Comparison of ENCODE assay signal across 12 cellular contexts in genomic region chr18:3625717-3626091, GRCh38.
A peak's percentile ranks its signal among the peaks of the same experiment; 100 is the strongest.
DNase-seq lines count a peak whose midpoint lies in the region; ATAC-seq and TF ChIP-seq lines count a peak whose summit lies in the region.
"Had no signal": no experiment of that assay in that cellular context is flagged by ENCODE, and none has a peak within 500 bp of the region (broad histone marks: within the 10 kb centered on the region; RNA-seq: fewer than 3 reads in every experiment).

No MANE protein-coding gene starts in this region.

- peak overlapping the region; percentile 28 for H3K14ac ChIP-seq in trophoblast cell (ENCODE audit: low read length)

- TF ChIP-seq CTCF in RWPE1 (conservative IDR thresholded peaks at IDR 0.05; ENCODE audit: low read depth), result no peak
- no peak for TF ChIP-seq CTCF in dorsolateral prefrontal cortex (IDR thresholded peaks at IDR 0.05 in 54 of 56, conservative IDR thresholded peaks at IDR 0.05 in 2 of 56; ENCODE audit: low read depth in 1 of 56, partially characterized antibody in 56 of 56)

- H2BK5ac ChIP-seq in trophoblast cell (ENCODE audit: low read depth, low read length, poor library complexity), result peak overlapping the region; percentile 85

- no peak overlapping the region for H2AFZ ChIP-seq in trophoblast cell (ENCODE audit: insufficient read depth, low read length, poor library complexity)

- ATAC-seq in left cardiac atrium, result no peak
- ATAC-seq in HG03354 (IDR thresholded peaks at IDR 0.05; ENCODE audit: poor library complexity, severe bottlenecking, unreplicated experiment), result no peak

- DNase-seq in EL, result peak; percentile 26
- no peak for DNase-seq in RWPE1 (ENCODE audit: low spot score)
- DNase-seq in dorsolateral prefrontal cortex, result no peak
- peak in 1 of 2 donors; percentile 35 for DNase-seq in trophoblast cell
- DNase-seq in left cardiac atrium, result no peak
- DNase-seq in KG1 (lab: John Stamatoyannopoulos, UW), result no peak
- no peak for DNase-seq in T-helper 9 cell
- DNase-seq: amygdala; effector CD8-positive, alpha-beta T cell; glutamatergic neuron; NCI-H526 treated with DMSO at 0.1 percent for 48 hours had no signal

- H3K4me2 ChIP-seq in trophoblast cell (ENCODE audit: low read length), result no peak overlapping the region

- no peak overlapping the region for H3K9ac ChIP-seq in trophoblast cell (ENCODE audit: low read length)

- H4K12ac ChIP-seq in trophoblast cell (ENCODE audit: low read depth, low read length), result no peak overlapping the region

- H3K79me2 ChIP-seq in trophoblast cell (ENCODE audit: control insufficient read depth, insufficient read depth, low read length, poor library complexity), result no peaks in the 10 kb centered on the region

- peak overlapping the region; percentile 22 for H4K8ac ChIP-seq in trophoblast cell (ENCODE audit: low read depth, low read length)

- peak overlapping the region; percentile 80 for H2BK120ac ChIP-seq in trophoblast cell (ENCODE audit: insufficient read depth, low read length, poor library complexity)

- H2BK12ac ChIP-seq in trophoblast cell (ENCODE audit: low read length), result peak overlapping the region; percentile 79

- H3K4ac ChIP-seq in trophoblast cell (ENCODE audit: low read depth, low read length), result peak overlapping the region; percentile 19

- H3K27me3 ChIP-seq in dorsolateral prefrontal cortex, result no peaks in the 10 kb centered on the region
- no peaks in the 10 kb centered on the region for H3K27me3 ChIP-seq in trophoblast cell (ENCODE audit: insufficient read depth, low read length)

- POLR2A ChIA-PET in RWPE1 (lab: Yijun Ruan, JAX; ENCODE audit: low non-redundant PET), result interaction anchor here (0.8 kb wide), 1 partner anchor 26 kb away, joined by 3 read pairs; no protein-coding TSS in a partner anchor

- H3K9me3 ChIP-seq in trophoblast cell (ENCODE audit: insufficient read depth, low read depth, low read length), result no peaks in the 10 kb centered on the region

- H3K79me1 ChIP-seq in trophoblast cell (ENCODE audit: low read length), result peaks cover 32% of the 10 kb centered on the region

- peak overlapping the region; percentile 80 for H2AK5ac ChIP-seq in trophoblast cell (ENCODE audit: low read length)

- H3K27ac ChIP-seq in RWPE1 (peak overlapping the region; percentile 82), dorsolateral prefrontal cortex (peak overlapping the region in 35 of 59 donors; percentile 2 to 91 (median 73)), trophoblast cell (ENCODE audit: low read depth, low read length) (peak overlapping the region; percentile 27)

- peak overlapping the region; percentile 44 for H3K18ac ChIP-seq in trophoblast cell (ENCODE audit: low read length)

- CTCF ChIA-PET in RWPE1 (lab: Yijun Ruan, JAX), result interaction anchor here (0.7 kb wide), 1 partner anchor 178 kb away, joined by 3 read pairs; no protein-coding TSS in a partner anchor

- no peak overlapping the region for H3K23ac ChIP-seq in trophoblast cell (ENCODE audit: low read length)

- H3K36me3 ChIP-seq in trophoblast cell (ENCODE audit: control insufficient read depth in 1 of 2, insufficient read depth in 2 of 2, low read length in 2 of 2), result no peaks in the 10 kb centered on the region

- peak overlapping the region; percentile 92 for H4K91ac ChIP-seq in trophoblast cell (ENCODE audit: low read depth, low read length)

- no peak overlapping the region for H3K4me3 ChIP-seq in dorsolateral prefrontal cortex
- no peak overlapping the region for H3K4me3 ChIP-seq in trophoblast cell (ENCODE audit: low read depth, low read length)

- peaks cover 13 to 18% of the 10 kb centered on the region in 2 experiments for H3K4me1 ChIP-seq in trophoblast cell (ENCODE audit: control insufficient read depth in 1 of 2, insufficient read depth in 2 of 2, low read length in 2 of 2)

- intact Hi-C loops in dorsolateral prefrontal cortex (cut with DNase I), result no loop called here
- intact Hi-C loops in left cardiac atrium (cut with DNase I), result no loop called here

Comparison
In these comparisons a context has a peak if more than half of its experiments do, and no peak if none do; other contexts are left out.
1. H3K27ac ChIP-seq: peak in every context shown above with its lines; median percentile 82 in RWPE1; 73 in dorsolateral prefrontal cortex; 27 in trophoblast cell.